13 cellular contexts compared by ENCODE assay signal in the genomic region with DNA sequence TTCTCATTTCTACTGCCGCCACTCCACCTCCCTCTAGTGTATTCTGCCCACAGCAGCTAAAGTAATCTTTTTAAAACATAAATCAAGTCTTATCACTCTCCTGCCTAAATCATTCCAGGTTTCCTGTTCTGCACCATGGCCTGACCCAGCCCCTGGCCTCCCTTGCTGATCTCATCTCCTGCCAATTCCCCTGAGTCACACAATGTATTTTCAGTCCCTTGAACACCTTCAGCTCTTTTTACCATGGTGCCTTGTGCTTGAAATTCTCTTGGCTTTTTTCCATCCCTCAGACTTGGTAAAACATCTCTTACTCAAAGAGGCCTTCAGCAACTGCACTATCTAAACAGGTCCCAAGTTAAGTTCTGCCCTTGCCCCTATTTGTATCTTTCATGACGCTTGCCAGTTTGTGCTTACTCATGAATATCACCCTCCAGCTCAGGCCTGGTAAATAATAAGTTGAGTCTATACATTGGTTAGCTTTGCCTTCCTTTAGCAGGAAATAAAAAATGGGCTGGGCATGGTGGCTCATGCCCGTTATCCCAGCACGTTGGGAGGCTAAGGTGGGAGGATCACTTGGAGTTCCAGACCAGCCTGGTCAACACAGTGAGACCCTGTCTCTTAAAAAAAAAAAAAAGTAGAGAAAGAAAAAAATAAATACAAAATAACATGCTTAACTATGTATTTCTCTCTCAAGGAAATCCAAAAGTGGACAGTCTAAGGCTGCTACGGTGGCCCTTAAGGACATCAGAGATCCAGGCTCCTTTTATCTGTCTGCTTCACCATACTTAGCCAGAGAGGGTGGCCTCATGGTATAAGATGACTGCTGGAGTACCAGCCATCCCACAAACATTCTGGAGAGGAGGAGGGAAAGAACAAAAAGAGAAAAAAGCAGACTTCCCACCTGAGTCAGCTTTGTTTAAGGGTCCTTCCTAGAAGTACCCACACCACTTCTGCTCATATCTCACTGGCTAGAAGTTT.
A peak's percentile ranks its signal among the peaks of the same experiment; 100 is the strongest.
DNase-seq lines count a peak whose midpoint lies in the region; ATAC-seq, FAIRE-seq and TF ChIP-seq lines count a peak whose summit lies in the region.
"Had no signal": no experiment of that assay in that cellular context is flagged by ENCODE, and none has a peak within 500 bp of the region (broad histone marks: within the 10 kb centered on the region; RNA-seq: fewer than 3 reads in every experiment).

No MANE protein-coding gene starts in this region.

- no peaks in the 10 kb centered on the region for H3K9me3 Mint-ChIP-seq in activated T-cell treated with anti-CD3 and anti-CD28 coated beads, Interleukin-2, amount 50 U/mL, for 72 hours
- H3K9me3 Mint-ChIP-seq: CD4-positive, CD25-positive, alpha-beta regulatory T cell had no signal

- H3K79me2 ChIP-seq in HepG2 (ENCODE audit: insufficient read depth, low read length): no peaks in the 10 kb centered on the region

- H3K9me3 ChIP-seq in A673 (ENCODE audit: low read depth, low read length, poor library complexity, severe bottlenecking): no peaks in the 10 kb centered on the region
- H3K9me3 ChIP-seq in HepG2 (ENCODE audit: low read length): no peaks in the 10 kb centered on the region
- H3K9me3 ChIP-seq: uterus had no signal

- H3K4me2 ChIP-seq in HepG2 (ENCODE audit: low read depth, low read length): no peak overlapping the region

- no peak overlapping the region for H3K9ac ChIP-seq in HepG2 (ENCODE audit: insufficient read depth, low read depth, low read length)

- no peaks in the 10 kb centered on the region for H3K4me1 ChIP-seq in A673 (ENCODE audit: insufficient read depth, low read length, poor library complexity, severe bottlenecking)
- H3K4me1 ChIP-seq in HepG2 (ENCODE audit: insufficient read depth, low read length): no peaks in the 10 kb centered on the region
- H3K4me1 ChIP-seq: uterus had no signal

- no peak for TF ChIP-seq RAD21 in Ishikawa (IDR thresholded peaks at IDR 0.05; ENCODE audit: low read depth)
- no peak for TF ChIP-seq RAD21 in HepG2 (CRISPR knock-in tag; IDR thresholded peaks at IDR 0.05)

- no peak for FAIRE-seq in HepG2 (lab: Jason Lieb, UNC)

- no peak overlapping the region for H3K4me3 Mint-ChIP-seq in activated T-cell treated with anti-CD3 and anti-CD28 coated beads, Interleukin-2, amount 50 U/mL, for 72 hours
- H3K4me3 Mint-ChIP-seq: activated naive CD8-positive, alpha-beta T cell; CD4-positive, CD25-positive, alpha-beta regulatory T cell had no signal

- H2AFZ ChIP-seq in HepG2 (ENCODE audit: low read length): no peak overlapping the region

- H3K27ac ChIP-seq in A673 (ENCODE audit: low read depth, low read length, poor library complexity, severe bottlenecking) (no peak overlapping the region), HepG2 (ENCODE audit: extremely low read length, insufficient read depth, low read length) (no peak overlapping the region)
- H3K27ac ChIP-seq: uterus, VCaP had no signal

- no peak for TF ChIP-seq POLR2A in HepG2 (IDR thresholded peaks at IDR 0.05; ENCODE audit: insufficient read depth in 1 of 2, low read depth in 2 of 2, low read length in 2 of 2)

- no peaks in the 10 kb centered on the region for H3K27me3 Mint-ChIP-seq in activated T-cell treated with anti-CD3 and anti-CD28 coated beads, Interleukin-2, amount 50 U/mL, for 72 hours (ENCODE audit: low read depth)
- H3K27me3 Mint-ChIP-seq: activated naive CD8-positive, alpha-beta T cell; CD4-positive, CD25-positive, alpha-beta regulatory T cell had no signal

- H3K27ac Mint-ChIP-seq in activated T-cell treated with anti-CD3 and anti-CD28 coated beads, Interleukin-2, amount 50 U/mL, for 72 hours: no peak overlapping the region
- H3K27ac Mint-ChIP-seq: activated naive CD8-positive, alpha-beta T cell had no signal

- H4K20me1 ChIP-seq in HepG2 (ENCODE audit: insufficient read depth, low read length): no peaks in the 10 kb centered on the region

- CTCF ChIA-PET in A673 (lab: Charles Lee) (no interaction called here), HepG2 (lab: Yijun Ruan, JAX; ENCODE audit: low intra/inter-chr PET ratio, low total read pairs) (no interaction called here)

- intact Hi-C loops in A673 (cut with micrococcal nuclease; ENCODE audit: unreplicated experiment): no loop called here
- intact Hi-C loops in HepG2 (cut with micrococcal nuclease; ENCODE audit: unreplicated experiment): no loop called here

- in situ Hi-C loops in HepG2 (cut with HindIII; ENCODE audit: extremely low pct_ligation_motif_present, low pct_unique_long_range_greater_than_20kb): no loop called here

- peaks cover 12 to 26% of the 10 kb centered on the region in 2 donors for H3K36me3 Mint-ChIP-seq in activated T-cell treated with anti-CD3 and anti-CD28 coated beads, Interleukin-2, amount 50 U/mL, for 72 hours (ENCODE audit: insufficient read depth in 2 of 2)

- H3K4me3 ChIP-seq in A673 (ENCODE audit: low read depth, low read length, poor library complexity, severe bottlenecking): no peak overlapping the region
- no peak overlapping the region for H3K4me3 ChIP-seq in choroid plexus epithelial cell (ENCODE audit: low read depth, low read length)
- no peak overlapping the region for H3K4me3 ChIP-seq in HepG2 (replicated peaks in 1 of 3; ENCODE audit: insufficient read depth in 1 of 3, low read depth in 2 of 3, low read length in 3 of 3)
- H3K4me3 ChIP-seq: uterus had no signal

- ATAC-seq in HepG2: no peak
- no peak for ATAC-seq in HG02571 (IDR thresholded peaks at IDR 0.05; ENCODE audit: unreplicated experiment)
- ATAC-seq in activated T-cell treated with anti-CD3 and anti-CD28 coated beads, Interleukin-2, amount 50 U/mL, for 72 hours (replicated peaks in 1 of 2): no peak

- H3K4me1 Mint-ChIP-seq in activated T-cell treated with anti-CD3 and anti-CD28 coated beads, Interleukin-2, amount 50 U/mL, for 72 hours (ENCODE audit: low read depth): no peaks in the 10 kb centered on the region

- BruUV-seq in A673 (replicated peaks; lab: Mats Ljungman, UMichigan): no TSS peak
- no TSS peak for BruUV-seq in HepG2 (replicated peaks; lab: Mats Ljungman, UMichigan)

- POLR2A ChIA-PET in A673 (lab: Charles Lee; ENCODE audit: low non-redundant PET): no interaction called here
- POLR2A ChIA-PET in HepG2 (lab: Yijun Ruan, JAX): no interaction called here

- no peaks in the 10 kb centered on the region for H3K27me3 ChIP-seq in A673 (replicated peaks; ENCODE audit: insufficient read depth, low read depth, low read length, poor library complexity)
- H3K27me3 ChIP-seq in HepG2 (ENCODE audit: control insufficient read depth in 1 of 2, insufficient read depth in 2 of 2, low read length in 2 of 2): no peaks in the 10 kb centered on the region
- H3K27me3 ChIP-seq: uterus had no signal

- peak; percentile 33 for DNase-seq in A673 (ENCODE audit: low spot score)
- peak; percentile 79 for DNase-seq in choroid plexus epithelial cell (ENCODE audit: low read depth)
- DNase-seq in HepG2 (ENCODE audit: low spot score): no peak
- no peak for DNase-seq in NCI-H524 (lab: John Stamatoyannopoulos, UW)
- no peak for DNase-seq in activated T-cell treated with anti-CD3 and anti-CD28 coated beads, Interleukin-2, amount 50 U/mL, for 72 hours
- no peak for DNase-seq in RPMI8226
- DNase-seq: CD4-positive, CD25-positive, alpha-beta regulatory T cell; NCI-H2227 treated with DMSO at 0.1 percent for 48 hours had no signal

- TF ChIP-seq EP300 in Ishikawa (IDR thresholded peaks at IDR 0.05; ENCODE audit: borderline replicate concordance): no peak
- no peak for TF ChIP-seq EP300 in HepG2 (IDR thresholded peaks at IDR 0.05; ENCODE audit: low read depth in 2 of 2, low read length in 2 of 2)
- no peak for TF ChIP-seq EP300 in HepG2 (CRISPR knock-in tag; IDR thresholded peaks at IDR 0.05; ENCODE audit: borderline replicate concordance)

- TF ChIP-seq CTCF in A673 (conservative IDR thresholded peaks at IDR 0.05; ENCODE audit: low read depth, low read length) (no peak), choroid plexus epithelial cell (conservative IDR thresholded peaks at IDR 0.05; ENCODE audit: low read depth, low read length) (no peak), HepG2 (CRISPR knock-in tag; IDR thresholded peaks at IDR 0.05) (no peak)

- H3K36me3 ChIP-seq in A673 (ENCODE audit: insufficient read depth, low read length, poor library complexity, severe bottlenecking) (peaks cover 17% of the 10 kb centered on the region), HepG2 (replicated peaks in 1 of 2; ENCODE audit: control insufficient read depth in 1 of 2, insufficient read depth in 2 of 2, low read length in 2 of 2) (peaks cover 42 to 69% of the 10 kb centered on the region in 2 experiments)
- H3K36me3 ChIP-seq: uterus had no signal

- 98% methylated on average over 5 of the region's 5 CpGs for WGBS in HepG2 (ENCODE audit: low lambda C conversion rate)

TF ChIP-seq in Ishikawa, 13 proteins besides CTCF, POLR2A, EP300 and RAD21:
- TF ChIP-seq NFIC (IDR thresholded peaks at IDR 0.05) (peak; percentile 23; the same call in 1 of the 2 replicates), CREB1 (IDR thresholded peaks at IDR 0.05; ENCODE audit: low read depth) (no peak)
TF ChIP-seq in Ishikawa: peak in this region for 1.

TF ChIP-seq in HepG2, 621 proteins besides CTCF, POLR2A, EP300 and RAD21 (continues in another document):
- peak; percentile 35 to 55; a peak in 3 of 4 replicates for TF ChIP-seq MAFK (conservative IDR thresholded peaks at IDR 0.05 in 1 of 2, IDR thresholded peaks at IDR 0.05 in 1 of 2; ENCODE audit: low read length in 2 of 2)
- no peak for TF ChIP-seq AGO2 (optimal IDR thresholded peaks at IDR 0.05; ENCODE audit: low read depth, low read length)

Comparison
In these comparisons a context has a peak if more than half of its experiments do, and no peak if none do; other contexts are left out.
1. DNase-seq: peak in A673 (single experiment) and choroid plexus epithelial cell (single experiment); none in HepG2 (single experiment), NCI-H524 (0 of 2), activated T-cell treated with anti-CD3 and anti-CD28 coated beads, Interleukin-2, amount 50 U/mL, for 72 hours (0 of 2) and RPMI8226 (single experiment).